Comparison of ENCODE assay signal across 8 cellular contexts in genomic region chr4:180057198-180057821, GRCh38.
DNase-seq lines count a peak whose midpoint lies in the region; ATAC-seq and TF ChIP-seq lines count a peak whose summit lies in the region.

No MANE protein-coding gene starts in this region.

- H3K9me3 ChIP-seq in Loucy (ENCODE audit: insufficient read depth, low read depth, low read length) = no peaks in the 10 kb centered on the region
- H3K9me3 ChIP-seq in neural progenitor cell (ENCODE audit: low read depth) = no peaks in the 10 kb centered on the region

- H3K27me3 ChIP-seq in Loucy (ENCODE audit: insufficient read depth, low read length, poor library complexity, severe bottlenecking) (no peaks in the 10 kb centered on the region), brain microvascular endothelial cell (replicated peaks) (peaks cover 18% of the 10 kb centered on the region), neural progenitor cell (peaks cover 55% of the 10 kb centered on the region)

- H3K4me1 Mint-ChIP-seq in neural progenitor cell = peaks cover 17% of the 10 kb centered on the region

- H3K4me1 ChIP-seq in Loucy (ENCODE audit: insufficient read depth, low read length, poor library complexity, severe bottlenecking) = no peaks in the 10 kb centered on the region
- H3K4me1 ChIP-seq in neural progenitor cell = peaks cover 7% of the 10 kb centered on the region

- no peak overlapping the region for H3K4me3 ChIP-seq in Loucy (ENCODE audit: low read length, poor library complexity, severe bottlenecking)
- H3K4me3 ChIP-seq in brain microvascular endothelial cell (ENCODE audit: low read depth, low read length) = peak overlapping the region; percentile 66
- peak overlapping the region; percentile 97 for H3K4me3 ChIP-seq in neural progenitor cell

- H3K9me3 Mint-ChIP-seq in neural progenitor cell = no peaks in the 10 kb centered on the region
- H3K9me3 Mint-ChIP-seq in activated naive CD4-positive, alpha-beta T cell treated with anti-CD3 and anti-CD28 coated beads, Interleukin-2, amount 50 U/mL, for 72 hours = no peaks in the 10 kb centered on the region

- H3K4me3 Mint-ChIP-seq in neural progenitor cell = peak overlapping the region; percentile 90

- no peaks in the 10 kb centered on the region for H3K79me2 ChIP-seq in Loucy (ENCODE audit: insufficient read depth, low read length)
- no peaks in the 10 kb centered on the region for H3K79me2 ChIP-seq in neural progenitor cell (ENCODE audit: low read depth)

- no peak for ATAC-seq in HG03135 (IDR thresholded peaks at IDR 0.05; ENCODE audit: unreplicated experiment)
- ATAC-seq in activated naive CD4-positive, alpha-beta T cell treated with anti-CD3 and anti-CD28 coated beads, Interleukin-2, amount 50 U/mL, for 72 hours = no peak

- H3K36me3 ChIP-seq in Loucy (ENCODE audit: insufficient read depth, low read length) (no peaks in the 10 kb centered on the region), brain microvascular endothelial cell (replicated peaks) (no peaks in the 10 kb centered on the region), neural progenitor cell (no peaks in the 10 kb centered on the region)

- no peaks in the 10 kb centered on the region for H3K9me2 ChIP-seq in Loucy (replicated peaks; ENCODE audit: low read depth, low read length)

- H2AFZ ChIP-seq in Loucy (ENCODE audit: low read length) (no peak overlapping the region), neural progenitor cell (replicated peaks) (peak overlapping the region; percentile 95)

- H3K27me3 Mint-ChIP-seq in neural progenitor cell (ENCODE audit: insufficient read depth, low read depth) = peaks cover 17% of the 10 kb centered on the region

- TF ChIP-seq CTCF in GM10248 (IDR thresholded peaks at IDR 0.05; ENCODE audit: control extremely low read depth, extremely low read depth, low read depth, missing control alignments) = peak; percentile 32
- peak; percentile 23; the same call in 1 of the 2 replicates for TF ChIP-seq CTCF in Loucy (conservative IDR thresholded peaks at IDR 0.05; ENCODE audit: low read length)
- TF ChIP-seq CTCF in brain microvascular endothelial cell (IDR thresholded peaks at IDR 0.05; ENCODE audit: low read depth, low read length, missing control alignments) = peak; percentile 22
- peak; percentile 65 for TF ChIP-seq CTCF in neural progenitor cell (IDR thresholded peaks at IDR 0.05)

- in situ Hi-C loops in brain microvascular endothelial cell (cut with HindIII; ENCODE audit: low pct_ligation_motif_present, low sequenced_read_pairs) = no loop called here

- peak; percentile 11 for DNase-seq in GM10248 (ENCODE audit: extremely low spot score)
- no peak for DNase-seq in brain microvascular endothelial cell
- DNase-seq in neural progenitor cell (ENCODE audit: low spot score) = peak; percentile 39
- no peak for DNase-seq in activated CD4-positive, CD25-positive, alpha-beta regulatory T cell treated with anti-CD3 and anti-CD28 coated beads, Interleukin-2, amount 50 U/mL, for 72 hours
- no peak for DNase-seq in activated naive CD4-positive, alpha-beta T cell treated with anti-CD3 and anti-CD28 coated beads, Interleukin-2, amount 50 U/mL, for 72 hours (ENCODE audit: low spot score in 2 of 2)
- no peak for DNase-seq in NCI-H1930 (lab: John Stamatoyannopoulos, UW)

- H3K4me2 ChIP-seq in Loucy (ENCODE audit: low read depth, low read length, poor library complexity, severe bottlenecking) (no peak overlapping the region), neural progenitor cell (peak overlapping the region; percentile 95)

- H3K9ac ChIP-seq in Loucy (ENCODE audit: low read depth, low read length, poor library complexity, severe bottlenecking) (no peak overlapping the region), neural progenitor cell (no peak overlapping the region)

- H3K36me3 Mint-ChIP-seq in neural progenitor cell = no peaks in the 10 kb centered on the region
- H3K36me3 Mint-ChIP-seq in activated naive CD4-positive, alpha-beta T cell treated with anti-CD3 and anti-CD28 coated beads, Interleukin-2, amount 50 U/mL, for 72 hours = peaks cover 12% of the 10 kb centered on the region in 2 donors

- CTCF ChIA-PET in GM10248 (lab: Yijun Ruan, JAX) = no interaction called here

- POLR2A ChIA-PET in GM10248 (lab: Yijun Ruan, JAX) = no interaction called here

- no peak overlapping the region for H3K27ac ChIP-seq in brain microvascular endothelial cell
- H3K27ac ChIP-seq in neural progenitor cell = no peak overlapping the region

- H3F3A ChIP-seq in Loucy (ENCODE audit: low read depth) (no peaks in the 10 kb centered on the region), neural progenitor cell (ENCODE audit: low read depth) (peaks cover 15% of the 10 kb centered on the region)

- no peak overlapping the region for H3K27ac Mint-ChIP-seq in neural progenitor cell
- H3K27ac Mint-ChIP-seq in activated naive CD4-positive, alpha-beta T cell treated with anti-CD3 and anti-CD28 coated beads, Interleukin-2, amount 50 U/mL, for 72 hours = peak overlapping the region in 1 of 2 donors; percentile 22

- no peaks in the 10 kb centered on the region for H4K20me1 ChIP-seq in Loucy (ENCODE audit: insufficient read depth, low read length, poor library complexity, severe bottlenecking)
- no peaks in the 10 kb centered on the region for H4K20me1 ChIP-seq in neural progenitor cell (ENCODE audit: low read depth)

Comparison
In these comparisons a context has a peak if more than half of its experiments do, and no peak if none do; other contexts are left out.
1. DNase-seq: peak in GM10248 (single experiment) and neural progenitor cell (single experiment); none in brain microvascular endothelial cell (single experiment), activated CD4-positive, CD25-positive, alpha-beta regulatory T cell treated with anti-CD3 and anti-CD28 coated beads, Interleukin-2, amount 50 U/mL, for 72 hours (single experiment), activated naive CD4-positive, alpha-beta T cell treated with anti-CD3 and anti-CD28 coated beads, Interleukin-2, amount 50 U/mL, for 72 hours (0 of 2) and NCI-H1930 (0 of 2).
2. Peak in every context shown above with its lines, with median percentiles within 50 percentile points of each other: CTCF ChIP-seq.